Comparison of ENCODE assay signal across 1 cellular context in genomic region chr1:14371806-14372497, GRCh38.
TF ChIP-seq lines count a peak whose summit lies in the region.

No MANE protein-coding gene starts in this region.

TF ChIP-seq in IMR-90, 13 proteins besides CTCF, POLR2A, EP300 and RAD21 (continued from another document):
- TF ChIP-seq MAZ (IDR thresholded peaks at IDR 0.05; ENCODE audit: borderline replicate concordance, low read depth, low read length) = no peak
